ENCODE assay signal across 7 cellular contexts in the genomic region with DNA sequence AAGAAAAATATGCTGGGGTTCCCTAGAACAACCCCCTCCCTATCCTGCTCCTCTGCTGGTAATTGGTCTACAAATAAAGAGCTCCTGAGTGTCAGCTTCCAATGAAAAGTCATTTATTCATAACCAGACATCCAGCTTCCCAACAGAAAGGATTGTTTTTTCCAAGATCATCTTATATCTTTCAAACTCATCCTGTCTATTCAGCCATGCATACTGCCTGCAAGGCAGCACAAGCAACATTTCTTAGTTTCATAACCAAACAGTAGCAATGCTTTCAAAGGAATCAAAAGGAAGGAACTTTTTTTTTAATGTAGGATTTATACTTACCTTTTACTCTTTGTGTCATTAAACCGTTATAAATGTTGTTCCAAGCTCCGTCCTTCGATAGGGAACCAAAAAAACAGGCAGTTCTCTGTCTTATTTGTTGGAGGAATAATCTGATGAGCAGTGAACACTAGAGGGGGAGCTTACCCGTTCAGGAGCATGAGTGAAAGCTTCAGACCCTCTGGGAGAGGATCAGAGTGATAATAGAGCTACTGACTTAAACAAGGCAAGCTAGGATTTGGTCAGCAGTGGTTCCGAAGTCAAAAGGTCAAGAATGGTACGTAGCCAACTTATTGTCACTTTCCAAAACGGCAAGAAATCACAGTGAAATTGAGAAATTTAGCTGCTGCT.
DNase-seq lines count a peak whose midpoint lies in the region; ATAC-seq and TF ChIP-seq lines count a peak whose summit lies in the region.

No MANE protein-coding gene starts in this region.

- TF ChIP-seq POLR2A in upper lobe of left lung (IDR thresholded peaks at IDR 0.05) (no peak), thyroid gland (IDR thresholded peaks at IDR 0.05) (no peak)

- 37 to 39% methylated on average over 7 of the region's 7 CpGs for WGBS in upper lobe of left lung, 2 donors
- WGBS in thyroid gland, 2 donors = 35 to 36% methylated on average over 7 of the region's 7 CpGs

- no peaks in the 10 kb centered on the region for H3K4me1 ChIP-seq in HAP-1
- H3K4me1 ChIP-seq in foreskin keratinocyte = no peaks in the 10 kb centered on the region
- no peaks in the 10 kb centered on the region for H3K4me1 ChIP-seq in upper lobe of left lung
- H3K4me1 ChIP-seq in thyroid gland = no peaks in the 10 kb centered on the region

- H3K9me3 ChIP-seq in HAP-1 (no peaks in the 10 kb centered on the region), upper lobe of left lung (no peaks in the 10 kb centered on the region), thyroid gland (no peaks in the 10 kb centered on the region)

- POLR2A ChIA-PET in RWPE1 (lab: Yijun Ruan, JAX; ENCODE audit: low non-redundant PET) = no interaction called here

- DNase-seq in HAP-1 (ENCODE audit: low spot score in 2 of 2) (peak; percentile 30 to 59), RWPE1 (ENCODE audit: low spot score) (peak; percentile 5), foreskin keratinocyte (peak; percentile 2 to 15), sciatic nerve (ENCODE audit: low spot score) (no peak), upper lobe of left lung (no peak), NCI-H2107 treated with DMSO at 0.1 percent for 48 hours (lab: John Stamatoyannopoulos, UW; ENCODE audit: unreplicated experiment) (no peak), thyroid gland (no peak)

- H3K4me3 ChIP-seq in HAP-1 (no peak overlapping the region), upper lobe of left lung (no peak overlapping the region), thyroid gland (replicated peaks in 1 of 3) (no peak overlapping the region)

- H3K36me3 ChIP-seq in HAP-1 (replicated peaks) (no peaks in the 10 kb centered on the region), upper lobe of left lung (no peaks in the 10 kb centered on the region), thyroid gland (no peaks in the 10 kb centered on the region)

- H3K27ac ChIP-seq in RWPE1 = no peak overlapping the region
- no peak overlapping the region for H3K27ac ChIP-seq in foreskin keratinocyte
- peak overlapping the region in 1 of 4 donors; percentile 42 for H3K27ac ChIP-seq in upper lobe of left lung
- no peak overlapping the region for H3K27ac ChIP-seq in thyroid gland

- ATAC-seq in foreskin keratinocyte (no peak), sciatic nerve (peak; percentile 93), upper lobe of left lung (ENCODE audit: low FRiP score in 2 of 2) (no peak)

- CTCF ChIA-PET in RWPE1 (lab: Yijun Ruan, JAX) = interaction anchor here (0.5 to 0.6 kb wide), 2 partner anchors 151 to 894 kb away, joined by 3 read pairs; no protein-coding TSS in a partner anchor

- TF ChIP-seq EP300 in upper lobe of left lung (IDR thresholded peaks at IDR 0.05) = no peak

- in situ Hi-C loops in HAP-1 (cut with MboI; ENCODE audit: low sequenced_read_pairs) = no loop called here

- no peaks in the 10 kb centered on the region for H3K27me3 ChIP-seq in HAP-1 (ENCODE audit: low read depth)
- H3K27me3 ChIP-seq in foreskin keratinocyte = no peaks in the 10 kb centered on the region
- H3K27me3 ChIP-seq in upper lobe of left lung = no peaks in the 10 kb centered on the region
- H3K27me3 ChIP-seq in thyroid gland = no peaks in the 10 kb centered on the region

- TF ChIP-seq CTCF in RWPE1 (conservative IDR thresholded peaks at IDR 0.05; ENCODE audit: low read depth) (no peak), foreskin keratinocyte (conservative IDR thresholded peaks at IDR 0.05) (peak; percentile 38), upper lobe of left lung (IDR thresholded peaks at IDR 0.05) (no peak), thyroid gland (IDR thresholded peaks at IDR 0.05) (no peak)

- intact Hi-C loops in sciatic nerve (cut with DNase I) (no loop called here), thyroid gland (cut with DNase I) (no loop called here)

Comparison
In these comparisons a context has a peak if more than half of its experiments do, and no peak if none do; other contexts are left out.
1. DNase-seq: peak in HAP-1 (2 of 2), RWPE1 (single experiment) and foreskin keratinocyte (2 of 2); none in sciatic nerve (single experiment), upper lobe of left lung (0 of 2), NCI-H2107 treated with DMSO at 0.1 percent for 48 hours (single experiment) and thyroid gland (0 of 2).